ENCODE assay signal across 8 cellular contexts in the genomic region with DNA sequence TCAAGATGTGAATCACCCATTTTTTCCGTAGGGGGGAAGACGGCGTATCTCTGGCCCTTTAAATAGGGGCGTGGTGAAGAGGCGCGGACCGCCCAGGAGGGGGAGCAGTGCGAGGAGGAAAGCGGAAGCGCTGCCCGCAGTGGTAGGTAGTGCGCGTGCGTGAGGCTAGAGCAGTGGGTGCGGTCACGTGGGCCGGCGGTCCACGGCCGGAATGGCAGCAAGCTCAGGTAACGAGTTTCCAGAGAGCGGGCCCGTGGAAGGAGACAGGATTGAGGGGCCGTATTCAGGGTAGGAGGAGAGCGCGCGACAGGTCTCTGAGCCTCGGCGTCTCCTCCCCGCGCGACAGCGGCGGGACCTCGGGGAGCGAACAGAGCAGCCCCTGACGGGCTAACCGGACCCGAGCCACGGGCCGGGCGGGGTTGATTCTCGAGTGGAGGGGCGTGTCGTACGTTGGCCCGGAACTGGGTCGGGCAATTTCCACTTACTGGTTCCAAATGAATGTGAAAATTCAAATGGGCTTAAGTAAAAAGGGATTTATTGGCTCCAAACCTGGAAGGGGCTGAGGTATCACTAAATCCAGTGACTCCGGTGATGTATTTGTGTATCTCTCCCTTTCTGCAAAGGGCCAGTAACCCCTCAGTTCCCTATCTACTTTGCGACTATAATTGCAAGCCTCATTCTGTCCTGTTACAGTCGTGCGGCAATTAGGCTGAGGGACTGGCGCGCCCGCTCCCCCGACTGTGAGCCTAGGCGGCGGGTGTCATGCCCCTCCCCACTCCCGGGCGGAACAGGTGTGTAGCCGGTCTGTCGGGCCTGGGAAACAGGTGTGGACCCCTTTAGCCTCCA. TPM values are rescaled to one million over a fixed set of nuclear protein-coding genes. Genes with fewer than 3 reads are reported as not detected.
DNase-seq lines count a peak whose midpoint lies in the region; ATAC-seq, FAIRE-seq and TF ChIP-seq lines count a peak whose summit lies in the region.

A gene with protein sequence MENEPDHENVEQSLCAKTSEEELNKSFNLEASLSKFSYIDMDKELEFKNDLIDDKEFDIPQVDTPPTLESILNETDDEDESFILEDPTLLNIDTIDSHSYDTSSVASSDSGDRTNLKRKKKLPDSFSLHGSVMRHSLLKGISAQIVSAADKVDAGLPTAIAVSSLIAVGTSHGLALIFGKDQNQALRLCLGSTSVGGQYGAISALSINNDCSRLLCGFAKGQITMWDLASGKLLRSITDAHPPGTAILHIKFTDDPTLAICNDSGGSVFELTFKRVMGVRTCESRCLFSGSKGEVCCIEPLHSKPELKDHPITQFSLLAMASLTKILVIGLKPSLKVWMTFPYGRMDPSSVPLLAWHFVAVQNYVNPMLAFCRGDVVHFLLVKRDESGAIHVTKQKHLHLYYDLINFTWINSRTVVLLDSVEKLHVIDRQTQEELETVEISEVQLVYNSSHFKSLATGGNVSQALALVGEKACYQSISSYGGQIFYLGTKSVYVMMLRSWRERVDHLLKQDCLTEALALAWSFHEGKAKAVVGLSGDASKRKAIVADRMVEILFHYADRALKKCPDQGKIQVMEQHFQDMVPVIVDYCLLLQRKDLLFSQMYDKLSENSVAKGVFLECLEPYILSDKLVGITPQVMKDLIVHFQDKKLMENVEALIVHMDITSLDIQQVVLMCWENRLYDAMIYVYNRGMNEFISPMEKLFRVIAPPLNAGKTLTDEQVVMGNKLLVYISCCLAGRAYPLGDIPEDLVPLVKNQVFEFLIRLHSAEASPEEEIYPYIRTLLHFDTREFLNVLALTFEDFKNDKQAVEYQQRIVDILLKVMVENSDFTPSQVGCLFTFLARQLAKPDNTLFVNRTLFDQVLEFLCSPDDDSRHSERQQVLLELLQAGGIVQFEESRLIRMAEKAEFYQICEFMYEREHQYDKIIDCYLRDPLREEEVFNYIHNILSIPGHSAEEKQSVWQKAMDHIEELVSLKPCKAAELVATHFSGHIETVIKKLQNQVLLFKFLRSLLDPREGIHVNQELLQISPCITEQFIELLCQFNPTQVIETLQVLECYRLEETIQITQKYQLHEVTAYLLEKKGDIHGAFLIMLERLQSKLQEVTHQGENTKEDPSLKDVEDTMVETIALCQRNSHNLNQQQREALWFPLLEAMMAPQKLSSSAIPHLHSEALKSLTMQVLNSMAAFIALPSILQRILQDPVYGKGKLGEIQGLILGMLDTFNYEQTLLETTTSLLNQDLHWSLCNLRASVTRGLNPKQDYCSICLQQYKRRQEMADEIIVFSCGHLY (N-terminal part only) (plus strand): TSS at position 168 of the 846 bp plus-strand sequence. CDS start 12,467 bp downstream, outside the sequence.

- intact Hi-C loops in left cardiac atrium (cut with DNase I), result no loop called here

- no peaks in the 10 kb centered on the region for H3K9me3 Mint-ChIP-seq in T-cell
- no peaks in the 10 kb centered on the region for H3K9me3 Mint-ChIP-seq in progenitor cell of endocrine pancreas (ENCODE audit: low read depth)

- FAIRE-seq in GM12892 (lab: Jason Lieb, UNC), result peak; percentile 100

- POLR2A ChIA-PET in T-cell (lab: Charles Lee), result interaction anchor here in 1 of 2 donors (0.5 to 0.6 kb wide), 2 partner anchors 18 to 1114 kb away, joined by 3 read pairs; a partner anchor contains a TSS

- peak; percentile 87 for TF ChIP-seq POLR2A in GM12892 (IDR thresholded peaks at IDR 0.05; ENCODE audit: low read depth, low read length)

- ATAC-seq in HG02852 (IDR thresholded peaks at IDR 0.05; ENCODE audit: unreplicated experiment) (peak; percentile 89), T-cell (replicated peaks in 1 of 4) (peak; percentile 87 to 93 (median 90)), left cardiac atrium (peak; percentile 99)

- H3K4me1 Mint-ChIP-seq in T-cell (peaks cover 50 to 57% (median 52%) of the 10 kb centered on the region in 3 donors), progenitor cell of endocrine pancreas (ENCODE audit: low read depth) (peaks cover 10% of the 10 kb centered on the region)

- H3K27ac Mint-ChIP-seq in T-cell (peak within 1 kb of the TSS; percentile 95 to 97), progenitor cell of endocrine pancreas (peak within 1 kb of the TSS; percentile 95)

- DNase-seq in GM12892 (ENCODE audit: insufficient read length), result peak; percentile 74
- DNase-seq in NCI-H1436 treated with DMSO at 0.1 percent for 48 hours (lab: John Stamatoyannopoulos, UW), result peak; percentile 87
- peak; percentile 91 to 97 (median 95) for DNase-seq in T-cell
- peak; percentile 92 for DNase-seq in amniotic epithelial cell (ENCODE audit: low read depth)
- peak; percentile 97 for DNase-seq in left cardiac atrium
- DNase-seq in progenitor cell of endocrine pancreas (ENCODE audit: low spot score, unreplicated experiment), result peak; percentile 93
- DNase-seq in ureter (ENCODE audit: low spot score), result peak; percentile 97

- H3K27me3 Mint-ChIP-seq in T-cell, result no peaks in the 10 kb centered on the region
- H3K27me3 Mint-ChIP-seq in progenitor cell of endocrine pancreas, result no peaks in the 10 kb centered on the region

- peaks cover 19% of the 10 kb centered on the region for H3K36me3 Mint-ChIP-seq in T-cell
- peaks cover 2% of the 10 kb centered on the region for H3K36me3 Mint-ChIP-seq in progenitor cell of endocrine pancreas (ENCODE audit: insufficient read depth)

- peak within 1 kb of the TSS; percentile 83 to 96 (median 95) for H3K4me3 Mint-ChIP-seq in T-cell
- peak within 1 kb of the TSS; percentile 91 for H3K4me3 Mint-ChIP-seq in progenitor cell of endocrine pancreas (ENCODE audit: low read depth)

- TF ChIP-seq CTCF in progenitor cell of endocrine pancreas (IDR thresholded peaks at IDR 0.05; ENCODE audit: unreplicated experiment), result peak; percentile 67

- CTCF ChIA-PET in T-cell (lab: Charles Lee), result interaction anchor here (0.6 to 2.6 kb wide), 6 partner anchors 11 to 1197 kb away, joined by 3 to 7 read pairs (median 4); a partner anchor contains a TSS

RNA-seq across cellular contexts. Expression of the gene that starts here (rescaled TPM):
- 13.2 TPM for polyA plus RNA-seq in GM12892 (2012; ENCODE audit: missing spikeins)
- total RNA-seq in T-cell, result 10 to 100 TPM; 59.2 to 95.6 (median 71.0) TPM
- 10 to 100 TPM; 26.2 to 29.1 TPM for total RNA-seq in left cardiac atrium
- total RNA-seq in progenitor cell of endocrine pancreas, result 78.9 and 89.4 TPM in 2 replicates
- 86.4 TPM for total RNA-seq in ureter

Comparison
In these comparisons a context has a peak if more than half of its experiments do, and no peak if none do; other contexts are left out.
1. Peak in every context shown above with its lines: DNase-seq and ATAC-seq.